Comparison of ENCODE assay signal across 10 cellular contexts in the genomic region with DNA sequence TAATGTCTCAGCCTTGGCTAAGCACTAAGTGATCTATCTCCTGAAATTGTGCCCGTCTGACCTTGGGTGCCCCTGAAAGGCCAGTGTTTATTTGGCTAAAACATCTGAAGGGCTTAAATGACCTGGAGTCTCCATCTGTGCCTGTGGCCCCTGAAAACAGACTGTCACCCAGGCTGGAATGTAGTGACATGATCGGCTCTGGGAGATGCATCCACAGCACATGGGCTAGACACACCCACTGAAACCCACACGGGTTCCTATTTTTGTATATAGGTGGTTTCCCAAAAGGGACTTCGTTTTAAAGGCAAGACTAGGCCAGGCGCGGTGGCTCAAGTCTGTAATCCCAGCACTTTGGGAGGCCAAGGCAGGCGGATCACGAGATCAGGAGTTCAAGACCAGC. TPM values are rescaled to one million over a fixed set of nuclear protein-coding genes. Genes with fewer than 3 reads are reported as not detected.
DNase-seq lines count a peak whose midpoint lies in the region; ATAC-seq and TF ChIP-seq lines count a peak whose summit lies in the region.
"Had no signal": no experiment of that assay in that cellular context is flagged by ENCODE, and none has a peak within 500 bp of the region (broad histone marks: within the 10 kb centered on the region; RNA-seq: fewer than 3 reads in every experiment).

No MANE protein-coding gene starts in this region.

- no peaks in the 10 kb centered on the region for H3K9me3 Mint-ChIP-seq in CD8-positive, alpha-beta T cell
- no peaks in the 10 kb centered on the region for H3K9me3 Mint-ChIP-seq in endothelial cell (ENCODE audit: unreplicated experiment)
- H3K9me3 Mint-ChIP-seq: neural crest cell had no signal

- peaks cover 35% of the 10 kb centered on the region for H3K4me1 Mint-ChIP-seq in CD8-positive, alpha-beta T cell (ENCODE audit: low read depth)
- H3K4me1 Mint-ChIP-seq in endothelial cell (ENCODE audit: unreplicated experiment): peaks cover 22% of the 10 kb centered on the region

- CTCF ChIA-PET in CD8-positive, alpha-beta T cell (lab: Charles Lee): interaction anchor here (0.9 to 1.4 kb wide), 3 partner anchors 15 to 82 kb away, joined by 3 to 4 read pairs (median 3); no protein-coding TSS in a partner anchor

- DNase-seq in CD8-positive, alpha-beta T cell: no peak
- DNase-seq in activated CD4-positive, alpha-beta T cell treated with anti-CD3 and anti-CD28 coated beads, Interleukin-2, amount 50 U/mL, for 48 hours: peak; percentile 15 to 36
- DNase-seq in myocyte (ENCODE audit: low read depth) (peak; percentile 95), DMS 273 treated with DMSO at 0.1 percent for 48 hours (lab: John Stamatoyannopoulos, UW) (no peak), DMS79 treated with DMSO at 0.1 percent for 48 hours (lab: John Stamatoyannopoulos, UW) (no peak), endothelial cell (ENCODE audit: low spot score) (no peak)
- DNase-seq: PC-9 had no signal

- ATAC-seq in CD8-positive, alpha-beta T cell: no peak
- ATAC-seq in GM21619 (IDR thresholded peaks at IDR 0.05; ENCODE audit: unreplicated experiment): peak; percentile 60
- ATAC-seq in HG03442 (IDR thresholded peaks at IDR 0.05; ENCODE audit: unreplicated experiment): no peak

- H3K9me3 ChIP-seq in CD8-positive, alpha-beta T cell (ENCODE audit: low read length): no peaks in the 10 kb centered on the region

- H3K4me3 ChIP-seq in CD8-positive, alpha-beta T cell (ENCODE audit: low read depth, low read length): no peak overlapping the region
- H3K4me3 ChIP-seq: PC-9 had no signal

- no peaks in the 10 kb centered on the region for H3K36me3 Mint-ChIP-seq in CD8-positive, alpha-beta T cell
- no peaks in the 10 kb centered on the region for H3K36me3 Mint-ChIP-seq in endothelial cell (ENCODE audit: low read depth, unreplicated experiment)

- TF ChIP-seq CTCF in CD8-positive, alpha-beta T cell (IDR thresholded peaks at IDR 0.05): no peak
- no peak for TF ChIP-seq CTCF in endothelial cell (IDR thresholded peaks at IDR 0.05; ENCODE audit: unreplicated experiment)

- H3K36me3 ChIP-seq in CD8-positive, alpha-beta T cell (ENCODE audit: insufficient read depth, low read length): no peaks in the 10 kb centered on the region

- no peaks in the 10 kb centered on the region for H3K27me3 Mint-ChIP-seq in CD8-positive, alpha-beta T cell (ENCODE audit: low read depth)
- H3K27me3 Mint-ChIP-seq in endothelial cell (ENCODE audit: unreplicated experiment): peaks cover 3% of the 10 kb centered on the region

- H3K27me3 ChIP-seq in CD8-positive, alpha-beta T cell (ENCODE audit: insufficient read depth, low read length): no peaks in the 10 kb centered on the region

- no peak overlapping the region for H3K4me3 Mint-ChIP-seq in CD8-positive, alpha-beta T cell
- no peak overlapping the region for H3K4me3 Mint-ChIP-seq in endothelial cell (ENCODE audit: unreplicated experiment)
- H3K4me3 Mint-ChIP-seq: neural crest cell had no signal

- H3K27ac ChIP-seq in CD8-positive, alpha-beta T cell (ENCODE audit: low read depth, low read length): no peak overlapping the region
- H3K27ac ChIP-seq: PC-9 had no signal

- peak overlapping the region; percentile 91 for H3K27ac Mint-ChIP-seq in CD8-positive, alpha-beta T cell
- H3K27ac Mint-ChIP-seq in endothelial cell (ENCODE audit: unreplicated experiment): no peak overlapping the region

- POLR2A ChIA-PET in CD8-positive, alpha-beta T cell (lab: Charles Lee): interaction anchor here (0.6 to 1.1 kb wide), 2 partner anchors 21 to 130 kb away, joined by 3 read pairs; no protein-coding TSS in a partner anchor

- intact Hi-C loops in CD8-positive, alpha-beta T cell (cut with DNase I, micrococcal nuclease): no loop called here

- peaks cover 29% of the 10 kb centered on the region for H3K4me1 ChIP-seq in CD8-positive, alpha-beta T cell (ENCODE audit: insufficient read depth, low read length)

RNA-seq across cellular contexts. Expression of a gene that starts 13.5 kb away (rescaled TPM):
- 1 to 10 TPM; 5.3 to 6.3 TPM for total RNA-seq in CD8-positive, alpha-beta T cell
- total RNA-seq in myocyte (0.10 and 1.7 TPM in 2 replicates), endothelial cell (ENCODE audit: unreplicated experiment) (1.4 TPM)
- polyA plus RNA-seq in myocyte (2012): 1.3 TPM

RNA-seq across cellular contexts. Expression of a gene that starts 35.7 kb away (rescaled TPM):
- 1 to 10 TPM; 8.9 to 9.4 TPM for total RNA-seq in CD8-positive, alpha-beta T cell
- total RNA-seq in myocyte: 197 and 208 TPM in 2 replicates
- polyA plus RNA-seq in myocyte (2012): 598 TPM
- 41.5 TPM for total RNA-seq in endothelial cell (ENCODE audit: unreplicated experiment)

RNA-seq across cellular contexts. Expression of a gene that starts 48.9 kb away (rescaled TPM):
- total RNA-seq in CD8-positive, alpha-beta T cell: 100 to 1,000 TPM; 755 to 805 TPM
- 24.5 and 29.7 TPM in 2 replicates for total RNA-seq in myocyte
- 38.0 TPM for polyA plus RNA-seq in myocyte (2012)
- total RNA-seq in endothelial cell (ENCODE audit: unreplicated experiment): 56.7 TPM

Comparison
In these comparisons a context has a peak if more than half of its experiments do, and no peak if none do; other contexts are left out.
1. DNase-seq: peak in activated CD4-positive, alpha-beta T cell treated with anti-CD3 and anti-CD28 coated beads, Interleukin-2, amount 50 U/mL, for 48 hours (2 of 2) and myocyte (single experiment); none in CD8-positive, alpha-beta T cell (0 of 7), DMS 273 treated with DMSO at 0.1 percent for 48 hours (single experiment), DMS79 treated with DMSO at 0.1 percent for 48 hours (single experiment) and endothelial cell (single experiment).
2. RNA of a gene that starts 48.9 kb away (total RNA-seq): 755 to 805 TPM in CD8-positive, alpha-beta T cell; 56.7 TPM in endothelial cell (single experiment) and 24.5 to 29.7 TPM in myocyte; every median in the first group is over 10 times any median in the second.